Comparison of ENCODE assay signal across 14 cellular contexts in genomic region chr2:199989822-199990221, GRCh38. TPM values are rescaled to one million over a fixed set of nuclear protein-coding genes. Genes with fewer than 3 reads are reported as not detected.
A peak's percentile ranks its signal among the peaks of the same experiment; 100 is the strongest.
DNase-seq lines count a peak whose midpoint lies in the region; ATAC-seq and TF ChIP-seq lines count a peak whose summit lies in the region.
"Had no signal": no experiment of that assay in that cellular context is flagged by ENCODE, and none has a peak within 500 bp of the region (broad histone marks: within the 10 kb centered on the region; RNA-seq: fewer than 3 reads in every experiment).

No MANE protein-coding gene starts in this region.

- H3K9ac ChIP-seq in mesendoderm (ENCODE audit: low read length) = no peak overlapping the region

- H2BK120ac ChIP-seq in mesendoderm (ENCODE audit: low read depth, low read length) = no peak overlapping the region

- H3K23ac ChIP-seq in mesendoderm (ENCODE audit: low read length) = no peak overlapping the region

- no peak overlapping the region for H3K4ac ChIP-seq in mesendoderm (ENCODE audit: low read depth, low read length)

- ATAC-seq in HG03108 (IDR thresholded peaks at IDR 0.05; ENCODE audit: unreplicated experiment) = no peak
- no peak for ATAC-seq in HG02642 (IDR thresholded peaks at IDR 0.05; ENCODE audit: poor library complexity, unreplicated experiment)
- ATAC-seq: GM23338 had no signal

- DNase-seq in HuH-7 (ENCODE audit: low spot score) (peak; percentile 5), epithelial cell of esophagus (ENCODE audit: low read depth) (peak; percentile 10), mesendoderm (no peak), foreskin fibroblast (no peak), HPDE6-E6E7 (ENCODE audit: extremely low spot score) (no peak)
- DNase-seq: BE2C; Caco-2; CD8-positive, alpha-beta memory T cell; DND-41; GDM1; H9 had no signal

- no peaks in the 10 kb centered on the region for H3K79me2 ChIP-seq in mesendoderm (ENCODE audit: control insufficient read depth, insufficient read depth, low read length)

- H4K8ac ChIP-seq in mesendoderm (ENCODE audit: low read depth, low read length) = no peak overlapping the region

- no peak overlapping the region for H2BK5ac ChIP-seq in mesendoderm (ENCODE audit: low read length)

- H2BK15ac ChIP-seq in mesendoderm (replicated peaks; ENCODE audit: low read depth) = peak overlapping the region; percentile 2

- no peaks in the 10 kb centered on the region for H3K36me3 ChIP-seq in mesendoderm (ENCODE audit: control insufficient read depth, insufficient read depth, low read length)
- H3K36me3 ChIP-seq: BE2C had no signal

- TF ChIP-seq CTCF in epithelial cell of esophagus (IDR thresholded peaks at IDR 0.05; ENCODE audit: insufficient read depth, low read depth, low read length, missing control alignments) = no peak
- TF ChIP-seq CTCF in foreskin fibroblast (IDR thresholded peaks at IDR 0.05; ENCODE audit: low read depth, low read length) = no peak

- H4K5ac ChIP-seq in mesendoderm (ENCODE audit: low read length) = no peak overlapping the region

- no peak overlapping the region for H3K56ac ChIP-seq in mesendoderm (ENCODE audit: low read length)

- H3K27me3 ChIP-seq in mesendoderm (ENCODE audit: insufficient read depth, low read length, poor library complexity) = no peaks in the 10 kb centered on the region
- H3K27me3 ChIP-seq: BE2C had no signal

- H3K4me3 ChIP-seq in epithelial cell of esophagus (ENCODE audit: low read length) (no peak overlapping the region), mesendoderm (ENCODE audit: low read length) (no peak overlapping the region), foreskin fibroblast (ENCODE audit: low read depth in 1 of 2, low read length in 2 of 2) (no peak overlapping the region)
- H3K4me3 ChIP-seq: GM23338 had no signal

- H2AK5ac ChIP-seq in mesendoderm (ENCODE audit: low read length) = no peak overlapping the region

- H3K4me1 ChIP-seq in mesendoderm (ENCODE audit: control insufficient read depth, low read depth, low read length) = peaks cover 5% of the 10 kb centered on the region

- H3K27ac ChIP-seq in mesendoderm (ENCODE audit: low read depth, low read length) = no peak overlapping the region

- no peak overlapping the region for H3K4me2 ChIP-seq in mesendoderm (ENCODE audit: low read length)
- H3K4me2 ChIP-seq: GM23338 had no signal

- no peak overlapping the region for H3K18ac ChIP-seq in mesendoderm (ENCODE audit: low read length)

- H3K79me1 ChIP-seq in mesendoderm (ENCODE audit: low read length) = no peaks in the 10 kb centered on the region

- WGBS in mesendoderm (ENCODE audit: extremely low coverage, insufficient coverage, low lambda C conversion rate) = no CpG with 5 or more reads among the region's 5 CpGs

RNA-seq across cellular contexts. Expression of gene MAIP1, which starts 34.4 kb away (rescaled TPM):
- 24.8 TPM for polyA plus RNA-seq in mesendoderm (2013, experiment 1 of 2)
- polyA plus RNA-seq in mesendoderm (2013, experiment 2 of 2) = 24.9 TPM

RNA-seq across cellular contexts. Expression of gene TYW5, which starts 34.5 kb away (rescaled TPM):
- polyA plus RNA-seq in mesendoderm (2013, experiment 1 of 2) = 6.8 TPM
- 6.7 TPM for polyA plus RNA-seq in mesendoderm (2013, experiment 2 of 2)

Comparison
In these comparisons a context has a peak if more than half of its experiments do, and no peak if none do; other contexts are left out.
1. DNase-seq: peak in HuH-7 (single experiment) and epithelial cell of esophagus (single experiment); none in mesendoderm (single experiment), foreskin fibroblast (0 of 2) and HPDE6-E6E7 (single experiment).